In genomic region chr5:151126199-151126645, GRCh38 we compare ENCODE assay signal across 8 cellular contexts. TPM values are rescaled to one million over a fixed set of nuclear protein-coding genes. Genes with fewer than 3 reads are reported as not detected.
DNase-seq lines count a peak whose midpoint lies in the region; ATAC-seq and TF ChIP-seq lines count a peak whose summit lies in the region.

No MANE protein-coding gene starts in this region.

- H3K4me3 ChIP-seq in OCI-LY7 (ENCODE audit: low read depth, low read length, poor library complexity, severe bottlenecking) = no peak overlapping the region
- H3K4me3 ChIP-seq in subcutaneous abdominal adipose tissue (ENCODE audit: low read depth in 1 of 5, low read length in 5 of 5) = no peak overlapping the region

- H3K27me3 ChIP-seq in subcutaneous abdominal adipose tissue (ENCODE audit: control insufficient read depth in 5 of 5, insufficient read depth in 4 of 5, low read length in 5 of 5) = no peaks in the 10 kb centered on the region

- H3K27ac ChIP-seq in OCI-LY7 (ENCODE audit: low read depth, low read length, poor library complexity, severe bottlenecking) = peak overlapping the region; percentile 86
- H3K27ac ChIP-seq in subcutaneous abdominal adipose tissue (ENCODE audit: low read depth, low read length) = peak overlapping the region; percentile 21

- peak overlapping the region; percentile 8 for H3K4me3 Mint-ChIP-seq in neural crest cell

- H3K27me3 Mint-ChIP-seq in neural crest cell (ENCODE audit: low read depth) = no peaks in the 10 kb centered on the region

- TF ChIP-seq CTCF in GM12872 (IDR thresholded peaks at IDR 0.05; ENCODE audit: insufficient read depth, low read depth, low read length) (peak; percentile 91), OCI-LY7 (conservative IDR thresholded peaks at IDR 0.05; ENCODE audit: low read length) (peak; percentile 94), neural crest cell (conservative IDR thresholded peaks at IDR 0.05) (peak; percentile 86)

- H3K4me1 ChIP-seq in OCI-LY7 (ENCODE audit: insufficient read depth, low read length, poor library complexity, severe bottlenecking) (peaks cover 91% of the 10 kb centered on the region), subcutaneous abdominal adipose tissue (ENCODE audit: control insufficient read depth in 5 of 5, insufficient read depth in 5 of 5, low read length in 5 of 5) (peaks cover 3 to 11% (median 4%) of the 10 kb centered on the region in 5 donors)

- BruUV-seq in OCI-LY7 (replicated peaks; lab: Mats Ljungman, UMichigan) = no TSS peak

- H3K36me3 Mint-ChIP-seq in neural crest cell (ENCODE audit: low read depth) = peaks cover 18% of the 10 kb centered on the region

- peaks cover 18% of the 10 kb centered on the region for H3K4me1 Mint-ChIP-seq in neural crest cell

- no peaks in the 10 kb centered on the region for H3K9me2 ChIP-seq in OCI-LY7 (ENCODE audit: insufficient read depth, low read length)

- peak overlapping the region; percentile 24; the same call in 1 of the 2 replicates for H2AFZ ChIP-seq in OCI-LY7 (ENCODE audit: low read length)

- H4K20me1 ChIP-seq in OCI-LY7 (ENCODE audit: insufficient read depth, low read length) = no peaks in the 10 kb centered on the region

- peak; percentile 83 for DNase-seq in OCI-LY7 (ENCODE audit: low spot score)
- DNase-seq in activated T-helper 1 cell treated with Interleukin-2 at 50 U/mL for 16 hours (ENCODE audit: low read depth) = peak; percentile 44
- peak; percentile 60 for DNase-seq in fibroblast of peridontal ligament (ENCODE audit: extremely low read depth)
- peak; percentile 63 for DNase-seq in neural crest cell (ENCODE audit: low read depth, low spot score)
- no peak for DNase-seq in DMS153 (lab: John Stamatoyannopoulos, UW)

- POLR2A ChIA-PET in OCI-LY7 (lab: Charles Lee) = interaction anchor here (0.7 to 3.3 kb wide), 15 partner anchors 9 to 128 kb away, joined by 3 to 31 read pairs (median 6); partner anchors contain the start of gene GM2A

- peaks cover 26% of the 10 kb centered on the region for H3K36me3 ChIP-seq in OCI-LY7 (ENCODE audit: insufficient read depth, low read length)
- H3K36me3 ChIP-seq in subcutaneous abdominal adipose tissue (ENCODE audit: control insufficient read depth in 5 of 5, insufficient read depth in 5 of 5, low read length in 5 of 5) = peaks cover 15 to 100% (median 92%) of the 10 kb centered on the region in 5 donors

- H3K9ac ChIP-seq in subcutaneous abdominal adipose tissue (ENCODE audit: low read length in 5 of 5) = no peak overlapping the region

- H3K9me3 ChIP-seq in OCI-LY7 (ENCODE audit: low read length) (no peaks in the 10 kb centered on the region), subcutaneous abdominal adipose tissue (ENCODE audit: control insufficient read depth in 5 of 5, low read length in 5 of 5) (no peaks in the 10 kb centered on the region)

- peak overlapping the region; percentile 69 for H3K4me2 ChIP-seq in OCI-LY7 (ENCODE audit: low read length)

- peak; percentile 40 for ATAC-seq in HG03175 (IDR thresholded peaks at IDR 0.05; ENCODE audit: unreplicated experiment)

- intact Hi-C loops in OCI-LY7 (cut with micrococcal nuclease; ENCODE audit: unreplicated experiment) = loop anchor here (1.0 to 5.0 kb wide), 4 partner anchors 38 to 191 kb away; no protein-coding TSS in a partner anchor

- no peaks in the 10 kb centered on the region for H3K79me2 ChIP-seq in OCI-LY7 (ENCODE audit: insufficient read depth, low read depth, low read length)

- CTCF ChIA-PET in OCI-LY7 (lab: Charles Lee; ENCODE audit: unreplicated experiment) = interaction anchor here (0.6 to 4.6 kb wide), 22 partner anchors 9 to 132 kb away, joined by 3 to 33 read pairs (median 4); partner anchors contain the start of gene GM2A

- H3K9me3 Mint-ChIP-seq in neural crest cell = no peaks in the 10 kb centered on the region

- no peak overlapping the region for H3K27ac Mint-ChIP-seq in neural crest cell (ENCODE audit: unreplicated experiment)

RNA-seq across cellular contexts. Expression of gene ANXA6, which starts 31.4 kb away (rescaled TPM):
- 26.1 and 35.6 TPM in 2 replicates for total RNA-seq in OCI-LY7 (2014; rRNA removed; shearing (Covaris generic))
- total RNA-seq in OCI-LY7 (2022) = 52.9 and 74.1 TPM in 2 replicates
- 142 and 151 TPM in 2 replicates for total RNA-seq in neural crest cell

RNA-seq across cellular contexts. Expression of gene TNIP1, which starts 45.4 kb away (rescaled TPM):
- total RNA-seq in OCI-LY7 (2014; rRNA removed; shearing (Covaris generic)) = 51.4 and 55.9 TPM in 2 replicates
- total RNA-seq in OCI-LY7 (2022) (76.3 and 77.5 TPM in 2 replicates), neural crest cell (34.6 and 37.1 TPM in 2 replicates)
